ENCODE assay signal across 11 cellular contexts in genomic region chr1:183834568-183834967, GRCh38.
"Had no signal": no experiment of that assay in that cellular context is flagged by ENCODE, and none has a peak within 500 bp of the region (broad histone marks: within the 10 kb centered on the region; RNA-seq: fewer than 3 reads in every experiment).

No MANE protein-coding gene starts in this region.

- H3K36me3 ChIP-seq: brain microvascular endothelial cell had no signal

- ATAC-seq: effector memory CD8-positive, alpha-beta T cell; stimulated activated effector memory CD8-positive, alpha-beta T cell treated with anti-CD3 and anti-CD28 coated beads, Interleukin-12 subunit alpha, Interleukin-12 subunit beta, amount 100 ng/mL, for 72 hours had no signal

- H3K27me3 ChIP-seq: brain microvascular endothelial cell had no signal

- H3K27ac ChIP-seq: brain microvascular endothelial cell had no signal

- DNase-seq: activated B cell treated with CpG ODN at 0.5 μM for 24 hours; activated CD4-positive, alpha-beta T cell treated with anti-CD3 and anti-CD28 coated beads, Interleukin-2, amount 10 ng/mL, durations not matched to agents 7 days and 5 days; activated CD8-positive, alpha-beta memory T cell treated with anti-CD3 and anti-CD28 coated beads for 24 hours; activated gamma-delta T cell treated with Interleukin-2 at 50 U/mL for 16 hours; brain microvascular endothelial cell; cerebellar nuclear complex; effector memory CD8-positive, alpha-beta T cell; hippocampal formation; T-helper 2 cell; trophoblast cell had no signal
